Comparison of ENCODE assay signal across 1 cellular context in genomic region chr12:57176139-57176477, GRCh38.
TF ChIP-seq lines count a peak whose summit lies in the region.

No MANE protein-coding gene starts in this region.

TF ChIP-seq in neural cell, 6 proteins besides CTCF, POLR2A, EP300 and RAD21 (continued from another document):
- TF ChIP-seq, protein P1, sequence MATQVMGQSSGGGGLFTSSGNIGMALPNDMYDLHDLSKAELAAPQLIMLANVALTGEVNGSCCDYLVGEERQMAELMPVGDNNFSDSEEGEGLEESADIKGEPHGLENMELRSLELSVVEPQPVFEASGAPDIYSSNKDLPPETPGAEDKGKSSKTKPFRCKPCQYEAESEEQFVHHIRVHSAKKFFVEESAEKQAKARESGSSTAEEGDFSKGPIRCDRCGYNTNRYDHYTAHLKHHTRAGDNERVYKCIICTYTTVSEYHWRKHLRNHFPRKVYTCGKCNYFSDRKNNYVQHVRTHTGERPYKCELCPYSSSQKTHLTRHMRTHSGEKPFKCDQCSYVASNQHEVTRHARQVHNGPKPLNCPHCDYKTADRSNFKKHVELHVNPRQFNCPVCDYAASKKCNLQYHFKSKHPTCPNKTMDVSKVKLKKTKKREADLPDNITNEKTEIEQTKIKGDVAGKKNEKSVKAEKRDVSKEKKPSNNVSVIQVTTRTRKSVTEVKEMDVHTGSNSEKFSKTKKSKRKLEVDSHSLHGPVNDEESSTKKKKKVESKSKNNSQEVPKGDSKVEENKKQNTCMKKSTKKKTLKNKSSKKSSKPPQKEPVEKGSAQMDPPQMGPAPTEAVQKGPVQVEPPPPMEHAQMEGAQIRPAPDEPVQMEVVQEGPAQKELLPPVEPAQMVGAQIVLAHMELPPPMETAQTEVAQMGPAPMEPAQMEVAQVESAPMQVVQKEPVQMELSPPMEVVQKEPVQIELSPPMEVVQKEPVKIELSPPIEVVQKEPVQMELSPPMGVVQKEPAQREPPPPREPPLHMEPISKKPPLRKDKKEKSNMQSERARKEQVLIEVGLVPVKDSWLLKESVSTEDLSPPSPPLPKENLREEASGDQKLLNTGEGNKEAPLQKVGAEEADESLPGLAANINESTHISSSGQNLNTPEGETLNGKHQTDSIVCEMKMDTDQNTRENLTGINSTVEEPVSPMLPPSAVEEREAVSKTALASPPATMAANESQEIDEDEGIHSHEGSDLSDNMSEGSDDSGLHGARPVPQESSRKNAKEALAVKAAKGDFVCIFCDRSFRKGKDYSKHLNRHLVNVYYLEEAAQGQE (IDR thresholded peaks at IDR 0.05; ENCODE audit: borderline replicate concordance) = no peak
- no peak for TF ChIP-seq EZH2 (IDR thresholded peaks at IDR 0.05; ENCODE audit: borderline replicate concordance, insufficient read depth, low read length, poor library complexity, severe bottlenecking)
